ENCODE assay signal across 25 cellular contexts in the genomic region with DNA sequence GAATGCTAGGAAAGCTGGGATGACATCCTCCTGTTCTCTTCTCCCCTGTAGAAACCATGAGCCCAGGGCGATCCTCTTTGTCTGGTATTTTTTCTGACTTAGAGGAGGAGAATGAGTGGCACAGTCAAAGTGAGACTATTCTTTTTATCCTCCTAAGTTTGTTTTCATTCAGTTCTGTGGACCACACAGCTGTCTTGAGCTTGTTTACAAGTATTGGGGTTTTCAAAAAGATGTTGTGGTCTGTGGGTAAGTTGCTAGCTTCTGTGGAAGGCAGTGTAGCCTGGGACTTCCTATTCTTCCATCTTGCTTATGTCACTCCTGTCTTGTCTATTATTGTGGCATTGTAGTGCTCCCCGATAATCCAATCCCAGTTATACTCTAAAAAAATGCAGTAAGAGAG.
DNase-seq lines count a peak whose midpoint lies in the region; ATAC-seq lines count a peak whose summit lies in the region.
"Had no signal": no experiment of that assay in that cellular context is flagged by ENCODE, and none has a peak within 500 bp of the region (broad histone marks: within the 10 kb centered on the region; RNA-seq: fewer than 3 reads in every experiment).

No MANE protein-coding gene starts in this region.

- ATAC-seq in GM18907 (IDR thresholded peaks at IDR 0.05; ENCODE audit: unreplicated experiment): peak; percentile 71
- ATAC-seq in HG02798 (IDR thresholded peaks at IDR 0.05; ENCODE audit: poor library complexity, unreplicated experiment): peak; percentile 55
- ATAC-seq: pancreas; stimulated activated naive B cell treated with anti-CD40 and anti-IgM and Interleukin-4, amounts not matched to agents 10 μg/mL and 1 μg/mL and 100 μg/mL, for 72 hours; T-cell had no signal

- H3K4me3 ChIP-seq in Jurkat, Clone E6-1 (ENCODE audit: low read length): no peak overlapping the region
- H3K4me3 ChIP-seq: BLaER1, coronary artery, HAP-1, pancreas, skin epidermis, upper lobe of left lung had no signal

- peak; percentile 12 for DNase-seq in Jurkat, Clone E6-1 (ENCODE audit: low read depth, low spot score)
- peak; percentile 72 for DNase-seq in myocyte (ENCODE audit: low read depth)
- no peak for DNase-seq in NCI-H524 (lab: John Stamatoyannopoulos, UW)
- no peak for DNase-seq in NCI-H69 (lab: John Stamatoyannopoulos, UW)
- DNase-seq in dedifferentiated amniotic fluid mesenchymal stem cell (ENCODE audit: extremely low spot score): no peak
- DNase-seq in amniotic stem cell (lab: John Stamatoyannopoulos, UW): no peak
- DNase-seq: activated CD4-positive, CD25-positive, alpha-beta regulatory T cell; activated naive CD4-positive, alpha-beta T cell treated with Interleukin-2 at 50 U/mL for 16 hours; caudate nucleus; COR-L47; effector memory CD4-positive, alpha-beta T cell; Karpas-422; NCI-H2107; NCI-H446 treated with DMSO at 0.1 percent for 48 hours; pancreas; retina; stimulated activated naive B cell treated with anti-CD40 and anti-IgM and Interleukin-4, amounts not matched to agents 10 μg/mL and 1 μg/mL and 100 μg/mL, for 72 hours; T-cell; upper lobe of left lung had no signal

Comparison
In these comparisons a context has a peak if more than half of its experiments do, and no peak if none do; other contexts are left out.
1. DNase-seq: peak in Jurkat, Clone E6-1 (single experiment) and myocyte (single experiment); none in NCI-H524 (0 of 2), NCI-H69 (single experiment), dedifferentiated amniotic fluid mesenchymal stem cell (single experiment) and amniotic stem cell (single experiment).